Comparison of ENCODE assay signal across 1 cellular context in the genomic region with DNA sequence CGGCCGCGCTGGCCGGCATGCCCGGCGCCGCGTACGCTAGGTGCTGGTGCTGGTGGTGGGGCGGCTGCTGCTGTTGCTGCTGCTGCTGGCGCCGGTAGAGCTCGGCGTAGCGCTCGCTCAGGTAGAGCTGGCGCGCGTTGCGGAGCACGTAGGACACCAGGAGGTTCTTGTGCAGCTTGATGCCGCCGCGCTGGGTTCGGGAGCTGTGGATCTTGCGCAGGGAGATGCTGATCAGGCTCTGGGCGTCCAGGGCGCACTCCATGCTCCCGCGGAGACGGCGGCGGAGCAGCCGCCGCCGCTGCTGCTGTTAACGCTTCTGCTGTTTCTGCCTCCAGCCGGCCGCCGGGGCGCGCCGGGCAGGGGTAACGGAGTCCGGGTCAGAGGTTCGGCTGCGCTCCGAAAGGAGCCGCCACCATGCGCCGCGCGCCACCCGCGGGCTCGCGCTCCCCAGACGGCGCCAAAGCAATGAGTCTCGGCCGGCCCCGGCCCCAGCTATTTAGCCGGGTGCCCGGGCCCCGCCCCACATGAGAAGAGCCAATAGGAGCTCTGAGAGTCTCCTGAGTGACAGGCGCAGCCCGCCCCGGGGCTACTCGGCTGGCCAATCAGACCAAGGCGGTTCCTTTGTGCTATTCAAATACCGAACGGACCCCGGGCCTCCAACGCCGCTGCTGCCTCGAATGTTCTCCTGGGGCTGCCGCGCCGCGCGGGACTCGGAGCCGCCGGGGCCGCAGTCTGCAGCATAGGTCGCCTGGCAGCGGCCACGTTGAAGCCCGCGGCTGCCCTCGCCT.
TF ChIP-seq lines count a peak whose summit lies in the region.

A gene (minus strand): TSS at position 471 of the 788 bp plus-strand sequence. CDS start 209 bp downstream, at position 262.

TF ChIP-seq in HepG2, 621 proteins besides CTCF, POLR2A, EP300 and RAD21 (continued from another document and continues in another):
- TF ChIP-seq, protein P1, sequence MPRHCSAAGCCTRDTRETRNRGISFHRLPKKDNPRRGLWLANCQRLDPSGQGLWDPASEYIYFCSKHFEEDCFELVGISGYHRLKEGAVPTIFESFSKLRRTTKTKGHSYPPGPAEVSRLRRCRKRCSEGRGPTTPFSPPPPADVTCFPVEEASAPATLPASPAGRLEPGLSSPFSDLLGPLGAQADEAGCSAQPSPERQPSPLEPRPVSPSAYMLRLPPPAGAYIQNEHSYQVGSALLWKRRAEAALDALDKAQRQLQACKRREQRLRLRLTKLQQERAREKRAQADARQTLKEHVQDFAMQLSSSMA (CRISPR knock-in tag; IDR thresholded peaks at IDR 0.05), result no peak
- TF ChIP-seq, protein P2, sequence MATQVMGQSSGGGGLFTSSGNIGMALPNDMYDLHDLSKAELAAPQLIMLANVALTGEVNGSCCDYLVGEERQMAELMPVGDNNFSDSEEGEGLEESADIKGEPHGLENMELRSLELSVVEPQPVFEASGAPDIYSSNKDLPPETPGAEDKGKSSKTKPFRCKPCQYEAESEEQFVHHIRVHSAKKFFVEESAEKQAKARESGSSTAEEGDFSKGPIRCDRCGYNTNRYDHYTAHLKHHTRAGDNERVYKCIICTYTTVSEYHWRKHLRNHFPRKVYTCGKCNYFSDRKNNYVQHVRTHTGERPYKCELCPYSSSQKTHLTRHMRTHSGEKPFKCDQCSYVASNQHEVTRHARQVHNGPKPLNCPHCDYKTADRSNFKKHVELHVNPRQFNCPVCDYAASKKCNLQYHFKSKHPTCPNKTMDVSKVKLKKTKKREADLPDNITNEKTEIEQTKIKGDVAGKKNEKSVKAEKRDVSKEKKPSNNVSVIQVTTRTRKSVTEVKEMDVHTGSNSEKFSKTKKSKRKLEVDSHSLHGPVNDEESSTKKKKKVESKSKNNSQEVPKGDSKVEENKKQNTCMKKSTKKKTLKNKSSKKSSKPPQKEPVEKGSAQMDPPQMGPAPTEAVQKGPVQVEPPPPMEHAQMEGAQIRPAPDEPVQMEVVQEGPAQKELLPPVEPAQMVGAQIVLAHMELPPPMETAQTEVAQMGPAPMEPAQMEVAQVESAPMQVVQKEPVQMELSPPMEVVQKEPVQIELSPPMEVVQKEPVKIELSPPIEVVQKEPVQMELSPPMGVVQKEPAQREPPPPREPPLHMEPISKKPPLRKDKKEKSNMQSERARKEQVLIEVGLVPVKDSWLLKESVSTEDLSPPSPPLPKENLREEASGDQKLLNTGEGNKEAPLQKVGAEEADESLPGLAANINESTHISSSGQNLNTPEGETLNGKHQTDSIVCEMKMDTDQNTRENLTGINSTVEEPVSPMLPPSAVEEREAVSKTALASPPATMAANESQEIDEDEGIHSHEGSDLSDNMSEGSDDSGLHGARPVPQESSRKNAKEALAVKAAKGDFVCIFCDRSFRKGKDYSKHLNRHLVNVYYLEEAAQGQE (IDR thresholded peaks at IDR 0.05; ENCODE audit: borderline replicate concordance in 1 of 2, low read depth in 1 of 2, low read length in 2 of 2), result peak in 1 of 2 experiments; percentile 82; a peak in 2 of 4 replicates
- TF ChIP-seq CBX2 (IDR thresholded peaks at IDR 0.05; ENCODE audit: low read depth, low read length), result no peak
- TF ChIP-seq CBX2 (CRISPR knock-in tag; IDR thresholded peaks at IDR 0.05; ENCODE audit: low read depth), result no peak
- TF ChIP-seq, protein P3, sequence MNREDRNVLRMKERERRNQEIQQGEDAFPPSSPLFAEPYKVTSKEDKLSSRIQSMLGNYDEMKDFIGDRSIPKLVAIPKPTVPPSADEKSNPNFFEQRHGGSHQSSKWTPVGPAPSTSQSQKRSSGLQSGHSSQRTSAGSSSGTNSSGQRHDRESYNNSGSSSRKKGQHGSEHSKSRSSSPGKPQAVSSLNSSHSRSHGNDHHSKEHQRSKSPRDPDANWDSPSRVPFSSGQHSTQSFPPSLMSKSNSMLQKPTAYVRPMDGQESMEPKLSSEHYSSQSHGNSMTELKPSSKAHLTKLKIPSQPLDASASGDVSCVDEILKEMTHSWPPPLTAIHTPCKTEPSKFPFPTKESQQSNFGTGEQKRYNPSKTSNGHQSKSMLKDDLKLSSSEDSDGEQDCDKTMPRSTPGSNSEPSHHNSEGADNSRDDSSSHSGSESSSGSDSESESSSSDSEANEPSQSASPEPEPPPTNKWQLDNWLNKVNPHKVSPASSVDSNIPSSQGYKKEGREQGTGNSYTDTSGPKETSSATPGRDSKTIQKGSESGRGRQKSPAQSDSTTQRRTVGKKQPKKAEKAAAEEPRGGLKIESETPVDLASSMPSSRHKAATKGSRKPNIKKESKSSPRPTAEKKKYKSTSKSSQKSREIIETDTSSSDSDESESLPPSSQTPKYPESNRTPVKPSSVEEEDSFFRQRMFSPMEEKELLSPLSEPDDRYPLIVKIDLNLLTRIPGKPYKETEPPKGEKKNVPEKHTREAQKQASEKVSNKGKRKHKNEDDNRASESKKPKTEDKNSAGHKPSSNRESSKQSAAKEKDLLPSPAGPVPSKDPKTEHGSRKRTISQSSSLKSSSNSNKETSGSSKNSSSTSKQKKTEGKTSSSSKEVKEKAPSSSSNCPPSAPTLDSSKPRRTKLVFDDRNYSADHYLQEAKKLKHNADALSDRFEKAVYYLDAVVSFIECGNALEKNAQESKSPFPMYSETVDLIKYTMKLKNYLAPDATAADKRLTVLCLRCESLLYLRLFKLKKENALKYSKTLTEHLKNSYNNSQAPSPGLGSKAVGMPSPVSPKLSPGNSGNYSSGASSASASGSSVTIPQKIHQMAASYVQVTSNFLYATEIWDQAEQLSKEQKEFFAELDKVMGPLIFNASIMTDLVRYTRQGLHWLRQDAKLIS (CRISPR knock-in tag; IDR thresholded peaks at IDR 0.05), result 0 out of 2 replicates have a peak, but pooled peaks have one; percentile 70
- no peak for TF ChIP-seq ZNF337 (CRISPR knock-in tag; IDR thresholded peaks at IDR 0.05; ENCODE audit: borderline replicate concordance, low read depth)
- TF ChIP-seq, protein P4, sequence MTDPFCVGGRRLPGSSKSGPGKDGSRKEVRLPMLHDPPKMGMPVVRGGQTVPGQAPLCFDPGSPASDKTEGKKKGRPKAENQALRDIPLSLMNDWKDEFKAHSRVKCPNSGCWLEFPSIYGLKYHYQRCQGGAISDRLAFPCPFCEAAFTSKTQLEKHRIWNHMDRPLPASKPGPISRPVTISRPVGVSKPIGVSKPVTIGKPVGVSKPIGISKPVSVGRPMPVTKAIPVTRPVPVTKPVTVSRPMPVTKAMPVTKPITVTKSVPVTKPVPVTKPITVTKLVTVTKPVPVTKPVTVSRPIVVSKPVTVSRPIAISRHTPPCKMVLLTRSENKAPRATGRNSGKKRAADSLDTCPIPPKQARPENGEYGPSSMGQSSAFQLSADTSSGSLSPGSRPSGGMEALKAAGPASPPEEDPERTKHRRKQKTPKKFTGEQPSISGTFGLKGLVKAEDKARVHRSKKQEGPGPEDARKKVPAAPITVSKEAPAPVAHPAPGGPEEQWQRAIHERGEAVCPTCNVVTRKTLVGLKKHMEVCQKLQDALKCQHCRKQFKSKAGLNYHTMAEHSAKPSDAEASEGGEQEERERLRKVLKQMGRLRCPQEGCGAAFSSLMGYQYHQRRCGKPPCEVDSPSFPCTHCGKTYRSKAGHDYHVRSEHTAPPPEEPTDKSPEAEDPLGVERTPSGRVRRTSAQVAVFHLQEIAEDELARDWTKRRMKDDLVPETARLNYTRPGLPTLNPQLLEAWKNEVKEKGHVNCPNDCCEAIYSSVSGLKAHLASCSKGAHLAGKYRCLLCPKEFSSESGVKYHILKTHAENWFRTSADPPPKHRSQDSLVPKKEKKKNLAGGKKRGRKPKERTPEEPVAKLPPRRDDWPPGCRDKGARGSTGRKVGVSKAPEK (CRISPR knock-in tag; IDR thresholded peaks at IDR 0.05; ENCODE audit: borderline replicate concordance), result no peak
- TF ChIP-seq ZNF891 (CRISPR knock-in tag; IDR thresholded peaks at IDR 0.05), result no peak; the same call in 1 of the 2 replicates
- peak; percentile 57 for TF ChIP-seq YEATS2 (CRISPR knock-in tag; IDR thresholded peaks at IDR 0.05; ENCODE audit: borderline replicate concordance)
- peak; percentile 59 for TF ChIP-seq ZNF501 (CRISPR knock-in tag; IDR thresholded peaks at IDR 0.05)
- TF ChIP-seq, protein P5, sequence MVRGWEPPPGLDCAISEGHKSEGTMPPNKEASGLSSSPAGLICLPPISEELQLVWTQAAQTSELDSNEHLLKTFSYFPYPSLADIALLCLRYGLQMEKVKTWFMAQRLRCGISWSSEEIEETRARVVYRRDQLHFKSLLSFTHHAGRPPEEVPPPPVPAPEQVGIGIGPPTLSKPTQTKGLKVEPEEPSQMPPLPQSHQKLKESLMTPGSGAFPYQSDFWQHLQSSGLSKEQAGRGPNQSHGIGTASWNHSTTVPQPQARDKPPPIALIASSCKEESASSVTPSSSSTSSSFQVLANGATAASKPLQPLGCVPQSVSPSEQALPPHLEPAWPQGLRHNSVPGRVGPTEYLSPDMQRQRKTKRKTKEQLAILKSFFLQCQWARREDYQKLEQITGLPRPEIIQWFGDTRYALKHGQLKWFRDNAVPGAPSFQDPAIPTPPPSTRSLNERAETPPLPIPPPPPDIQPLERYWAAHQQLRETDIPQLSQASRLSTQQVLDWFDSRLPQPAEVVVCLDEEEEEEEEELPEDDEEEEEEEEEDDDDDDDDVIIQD (CRISPR knock-in tag; IDR thresholded peaks at IDR 0.05; ENCODE audit: low read depth), result no peak
- TF ChIP-seq ZNF543 (CRISPR knock-in tag; IDR thresholded peaks at IDR 0.05), result 0 out of 2 replicates have a peak, but pooled peaks have one; percentile 17
- peak; percentile 38; the same call in 1 of the 2 replicates for TF ChIP-seq SMAD3 (CRISPR knock-in tag; IDR thresholded peaks at IDR 0.05)
- peak; percentile 65; the same call in 1 of the 2 replicates for TF ChIP-seq MEIS2 (CRISPR knock-in tag; IDR thresholded peaks at IDR 0.05)
- TF ChIP-seq, protein P6, sequence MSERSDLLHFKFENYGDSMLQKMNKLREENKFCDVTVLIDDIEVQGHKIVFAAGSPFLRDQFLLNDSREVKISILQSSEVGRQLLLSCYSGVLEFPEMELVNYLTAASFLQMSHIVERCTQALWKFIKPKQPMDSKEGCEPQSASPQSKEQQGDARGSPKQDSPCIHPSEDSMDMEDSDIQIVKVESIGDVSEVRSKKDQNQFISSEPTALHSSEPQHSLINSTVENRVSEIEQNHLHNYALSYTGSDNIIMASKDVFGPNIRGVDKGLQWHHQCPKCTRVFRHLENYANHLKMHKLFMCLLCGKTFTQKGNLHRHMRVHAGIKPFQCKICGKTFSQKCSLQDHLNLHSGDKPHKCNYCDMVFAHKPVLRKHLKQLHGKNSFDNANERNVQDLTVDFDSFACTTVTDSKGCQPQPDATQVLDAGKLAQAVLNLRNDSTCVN (CRISPR knock-in tag; IDR thresholded peaks at IDR 0.05; ENCODE audit: borderline replicate concordance), result no peak
- TF ChIP-seq, protein P7, sequence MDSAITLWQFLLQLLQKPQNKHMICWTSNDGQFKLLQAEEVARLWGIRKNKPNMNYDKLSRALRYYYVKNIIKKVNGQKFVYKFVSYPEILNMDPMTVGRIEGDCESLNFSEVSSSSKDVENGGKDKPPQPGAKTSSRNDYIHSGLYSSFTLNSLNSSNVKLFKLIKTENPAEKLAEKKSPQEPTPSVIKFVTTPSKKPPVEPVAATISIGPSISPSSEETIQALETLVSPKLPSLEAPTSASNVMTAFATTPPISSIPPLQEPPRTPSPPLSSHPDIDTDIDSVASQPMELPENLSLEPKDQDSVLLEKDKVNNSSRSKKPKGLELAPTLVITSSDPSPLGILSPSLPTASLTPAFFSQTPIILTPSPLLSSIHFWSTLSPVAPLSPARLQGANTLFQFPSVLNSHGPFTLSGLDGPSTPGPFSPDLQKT (CRISPR knock-in tag; IDR thresholded peaks at IDR 0.05; ENCODE audit: borderline replicate concordance), result no peak
- TF ChIP-seq ZNF331 (CRISPR knock-in tag; IDR thresholded peaks at IDR 0.05), result peak; percentile 74
- TF ChIP-seq, protein P8, sequence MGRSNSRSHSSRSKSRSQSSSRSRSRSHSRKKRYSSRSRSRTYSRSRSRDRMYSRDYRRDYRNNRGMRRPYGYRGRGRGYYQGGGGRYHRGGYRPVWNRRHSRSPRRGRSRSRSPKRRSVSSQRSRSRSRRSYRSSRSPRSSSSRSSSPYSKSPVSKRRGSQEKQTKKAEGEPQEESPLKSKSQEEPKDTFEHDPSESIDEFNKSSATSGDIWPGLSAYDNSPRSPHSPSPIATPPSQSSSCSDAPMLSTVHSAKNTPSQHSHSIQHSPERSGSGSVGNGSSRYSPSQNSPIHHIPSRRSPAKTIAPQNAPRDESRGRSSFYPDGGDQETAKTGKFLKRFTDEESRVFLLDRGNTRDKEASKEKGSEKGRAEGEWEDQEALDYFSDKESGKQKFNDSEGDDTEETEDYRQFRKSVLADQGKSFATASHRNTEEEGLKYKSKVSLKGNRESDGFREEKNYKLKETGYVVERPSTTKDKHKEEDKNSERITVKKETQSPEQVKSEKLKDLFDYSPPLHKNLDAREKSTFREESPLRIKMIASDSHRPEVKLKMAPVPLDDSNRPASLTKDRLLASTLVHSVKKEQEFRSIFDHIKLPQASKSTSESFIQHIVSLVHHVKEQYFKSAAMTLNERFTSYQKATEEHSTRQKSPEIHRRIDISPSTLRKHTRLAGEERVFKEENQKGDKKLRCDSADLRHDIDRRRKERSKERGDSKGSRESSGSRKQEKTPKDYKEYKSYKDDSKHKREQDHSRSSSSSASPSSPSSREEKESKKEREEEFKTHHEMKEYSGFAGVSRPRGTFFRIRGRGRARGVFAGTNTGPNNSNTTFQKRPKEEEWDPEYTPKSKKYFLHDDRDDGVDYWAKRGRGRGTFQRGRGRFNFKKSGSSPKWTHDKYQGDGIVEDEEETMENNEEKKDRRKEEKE (IDR thresholded peaks at IDR 0.05), result no peak
- no peak for TF ChIP-seq CHD2 (IDR thresholded peaks at IDR 0.05; ENCODE audit: low read depth, low read length)
- TF ChIP-seq MTA1 (CRISPR knock-in tag; IDR thresholded peaks at IDR 0.05; ENCODE audit: borderline replicate concordance), result no peak
- no peak for TF ChIP-seq ZBTB38 (CRISPR knock-in tag; IDR thresholded peaks at IDR 0.05)
- no peak for TF ChIP-seq ZNF282 (IDR thresholded peaks at IDR 0.05; ENCODE audit: partially characterized antibody)
- no peak for TF ChIP-seq ARNTL (CRISPR knock-in tag; IDR thresholded peaks at IDR 0.05)
- no peak for TF ChIP-seq GABPA (IDR thresholded peaks at IDR 0.05; ENCODE audit: low read depth, low read length)
- no peak for TF ChIP-seq GABPA (CRISPR knock-in tag; IDR thresholded peaks at IDR 0.05; ENCODE audit: low read depth)
- no peak for TF ChIP-seq ZNF790 (CRISPR knock-in tag; IDR thresholded peaks at IDR 0.05; ENCODE audit: borderline replicate concordance)
- peak; percentile 90 for TF ChIP-seq HOXA5 (CRISPR knock-in tag; IDR thresholded peaks at IDR 0.05)
- TF ChIP-seq FOXJ3 (CRISPR knock-in tag; IDR thresholded peaks at IDR 0.05; ENCODE audit: borderline replicate concordance), result no peak
- TF ChIP-seq, protein P9, sequence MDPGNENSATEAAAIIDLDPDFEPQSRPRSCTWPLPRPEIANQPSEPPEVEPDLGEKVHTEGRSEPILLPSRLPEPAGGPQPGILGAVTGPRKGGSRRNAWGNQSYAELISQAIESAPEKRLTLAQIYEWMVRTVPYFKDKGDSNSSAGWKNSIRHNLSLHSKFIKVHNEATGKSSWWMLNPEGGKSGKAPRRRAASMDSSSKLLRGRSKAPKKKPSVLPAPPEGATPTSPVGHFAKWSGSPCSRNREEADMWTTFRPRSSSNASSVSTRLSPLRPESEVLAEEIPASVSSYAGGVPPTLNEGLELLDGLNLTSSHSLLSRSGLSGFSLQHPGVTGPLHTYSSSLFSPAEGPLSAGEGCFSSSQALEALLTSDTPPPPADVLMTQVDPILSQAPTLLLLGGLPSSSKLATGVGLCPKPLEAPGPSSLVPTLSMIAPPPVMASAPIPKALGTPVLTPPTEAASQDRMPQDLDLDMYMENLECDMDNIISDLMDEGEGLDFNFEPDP (CRISPR knock-in tag; conservative IDR thresholded peaks at IDR 0.05), result no peak
- peak; percentile 75; the same call in 1 of the 2 replicates for TF ChIP-seq ERF (CRISPR knock-in tag; IDR thresholded peaks at IDR 0.05)
